In the genomic region with DNA sequence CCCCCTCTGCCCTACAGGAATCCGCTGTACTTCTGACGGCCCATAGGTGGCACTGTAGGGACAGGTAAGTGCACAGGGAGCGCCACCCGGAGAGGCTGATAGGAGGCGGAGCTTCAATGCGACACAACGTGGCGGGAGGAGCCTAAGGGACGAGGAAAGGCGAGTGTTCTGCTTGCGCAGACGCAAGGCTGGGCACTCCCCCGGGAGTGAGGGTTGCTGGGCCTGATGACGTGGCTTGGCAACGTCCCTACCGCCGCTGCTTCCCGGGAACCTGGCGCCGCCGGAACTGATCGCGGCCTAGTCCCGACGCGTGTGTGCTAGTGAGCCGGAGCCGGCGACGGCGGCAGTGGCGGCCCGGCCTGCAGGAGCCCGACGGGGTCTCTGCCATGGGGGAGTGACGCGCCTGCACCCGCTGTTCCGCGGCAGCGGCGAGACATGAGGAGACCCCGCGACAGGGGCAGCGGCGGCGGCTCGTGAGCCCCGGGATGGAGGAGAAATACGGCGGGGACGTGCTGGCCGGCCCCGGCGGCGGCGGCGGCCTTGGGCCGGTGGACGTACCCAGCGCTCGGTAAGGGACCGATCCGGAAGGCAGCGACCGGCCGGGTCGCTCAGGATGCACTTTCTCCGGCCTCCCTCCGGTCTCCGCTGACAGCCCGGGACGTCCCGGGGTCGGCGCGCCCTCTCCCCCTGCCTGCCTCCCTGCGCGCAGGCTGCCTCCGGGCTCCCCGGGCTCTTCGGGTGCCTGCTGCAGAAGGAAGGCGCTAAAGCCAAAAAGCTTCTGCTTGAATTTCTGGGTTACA, we compare ENCODE assay signal across 8 cellular contexts. TPM values are rescaled to one million over a fixed set of nuclear protein-coding genes. Genes with fewer than 3 reads are reported as not detected.
A peak's percentile ranks its signal among the peaks of the same experiment; 100 is the strongest.
DNase-seq lines count a peak whose midpoint lies in the region; ATAC-seq and TF ChIP-seq lines count a peak whose summit lies in the region.

TSS of gene SLC30A5 (plus strand) at position 244 of the 800 bp plus-strand sequence. CDS start at position 486, 242 bp downstream.

- peak within 1 kb of the TSS; percentile 90 for H3K4me3 Mint-ChIP-seq in activated T-cell treated with anti-CD3 and anti-CD28 coated beads, Interleukin-2, amount 50 U/mL, for 24 hours

- peak within 1 kb of the TSS; percentile 100 for H3K4me2 ChIP-seq in PC-9

- H3K79me2 ChIP-seq in PC-9 (ENCODE audit: low read depth) = peaks cover 42% of the 10 kb centered on the region

- POLR2A ChIA-PET in PC-9 (lab: Charles Lee; ENCODE audit: unreplicated experiment) = interaction anchor here (0.5 to 0.8 kb wide), 8 partner anchors 10 to 774 kb away, joined by 3 to 19 read pairs (median 6); partner anchors contain the start of gene CCDC125

- H3K9ac ChIP-seq in muscle layer of colon (ENCODE audit: low read length) = peak within 1 kb of the TSS; percentile 77

- intact Hi-C loops in PC-9 (cut with micrococcal nuclease; ENCODE audit: unreplicated experiment) = loop anchor here (5.0 kb wide), 1 partner anchor 238 kb away; the partner anchor contains the start of gene CCDC125

- H3K9me3 Mint-ChIP-seq in activated T-cell treated with anti-CD3 and anti-CD28 coated beads, Interleukin-2, amount 50 U/mL, for 24 hours = no peaks in the 10 kb centered on the region

- peaks cover 4% of the 10 kb centered on the region; the same call in 1 of the 2 replicates for H3F3A ChIP-seq in PC-9 (ENCODE audit: insufficient read depth, low read depth)

- no peaks in the 10 kb centered on the region for H3K9me2 ChIP-seq in PC-9 (ENCODE audit: insufficient read depth)

- DNase-seq in DMS53 (lab: John Stamatoyannopoulos, UW) (peak; percentile 100), PC-9 (peak; percentile 97 to 98), erythroblast (lab: John Stamatoyannopoulos, UW) (peak; percentile 100)
- DNase-seq in Jurkat, Clone E6-1 (ENCODE audit: low read depth, low spot score) = peak; percentile 99
- DNase-seq in activated T-cell treated with anti-CD3 and anti-CD28 coated beads, Interleukin-2, amount 50 U/mL, for 24 hours = peak; percentile 96
- DNase-seq in stimulated activated CD8-positive, alpha-beta memory T cell treated with anti-CD3 and anti-CD28 coated beads, Interleukin-7, amount 100 ng/mL, for 4 hours (ENCODE audit: low read depth in 2 of 2) = peak; percentile 97 to 99

- H3K36me3 ChIP-seq in PC-9 (ENCODE audit: low read depth) = peaks cover 4% of the 10 kb centered on the region; the same call in 1 of the 2 replicates
- no peaks in the 10 kb centered on the region for H3K36me3 ChIP-seq in muscle layer of colon (ENCODE audit: insufficient read depth, low read length)

- H2AFZ ChIP-seq in PC-9 = peak within 1 kb of the TSS; percentile 93

- peaks cover 40% of the 10 kb centered on the region for H3K36me3 Mint-ChIP-seq in activated T-cell treated with anti-CD3 and anti-CD28 coated beads, Interleukin-2, amount 50 U/mL, for 24 hours (ENCODE audit: low read depth)

- H3K9me3 ChIP-seq in PC-9 (ENCODE audit: insufficient read depth, low read depth) = no peaks in the 10 kb centered on the region
- no peaks in the 10 kb centered on the region for H3K9me3 ChIP-seq in muscle layer of colon (ENCODE audit: low read length)

- no TSS peak for BruUV-seq in PC-9 (replicated peaks; lab: Mats Ljungman, UMichigan)

- H3K27ac ChIP-seq in PC-9 (peak within 1 kb of the TSS; percentile 68), muscle layer of colon (ENCODE audit: low read depth, low read length) (peak within 1 kb of the TSS; percentile 92)

- peak within 1 kb of the TSS; percentile 95 for H3K27ac Mint-ChIP-seq in activated T-cell treated with anti-CD3 and anti-CD28 coated beads, Interleukin-2, amount 50 U/mL, for 24 hours

- H3K4me3 ChIP-seq in Jurkat, Clone E6-1 (ENCODE audit: low read length) = peak within 1 kb of the TSS; percentile 84
- H3K4me3 ChIP-seq in PC-9 = peak within 1 kb of the TSS; percentile 84
- H3K4me3 ChIP-seq in muscle layer of colon (ENCODE audit: low read depth in 1 of 2, low read length in 2 of 2) = peak within 1 kb of the TSS; percentile 54 to 79

- TF ChIP-seq POLR2A in erythroblast (IDR thresholded peaks at IDR 0.05; ENCODE audit: low read length) = peak; percentile 97

- TF ChIP-seq CTCF in PC-9 (conservative IDR thresholded peaks at IDR 0.05) = peak; percentile 91

- H3K4me1 Mint-ChIP-seq in activated T-cell treated with anti-CD3 and anti-CD28 coated beads, Interleukin-2, amount 50 U/mL, for 24 hours (ENCODE audit: low read depth) = peaks cover 35% of the 10 kb centered on the region

- CTCF ChIA-PET in PC-9 (lab: Charles Lee) = interaction anchor here (0.6 to 0.7 kb wide), 3 partner anchors 68 to 193 kb away, joined by 3 read pairs; no protein-coding TSS in a partner anchor

- H3K27me3 Mint-ChIP-seq in activated T-cell treated with anti-CD3 and anti-CD28 coated beads, Interleukin-2, amount 50 U/mL, for 24 hours = no peaks in the 10 kb centered on the region

- H3K4me1 ChIP-seq in PC-9 (replicated peaks; ENCODE audit: insufficient read depth) = peaks cover 10% of the 10 kb centered on the region
- peaks cover 10% of the 10 kb centered on the region for H3K4me1 ChIP-seq in muscle layer of colon (ENCODE audit: insufficient read depth, low read length)

- H4K20me1 ChIP-seq in PC-9 (ENCODE audit: insufficient read depth) = peaks cover 3% of the 10 kb centered on the region; the same call in 1 of the 2 replicates

- H3K27me3 ChIP-seq in PC-9 (ENCODE audit: insufficient read depth, low read depth) = no peaks in the 10 kb centered on the region
- no peaks in the 10 kb centered on the region for H3K27me3 ChIP-seq in muscle layer of colon (ENCODE audit: control insufficient read depth in 1 of 2, insufficient read depth in 2 of 2, low read length in 2 of 2)

- peak; percentile 99 for ATAC-seq in GM21576 (IDR thresholded peaks at IDR 0.05; ENCODE audit: unreplicated experiment)

RNA-seq across cellular contexts. Expression of gene SLC30A5, which starts in this region (rescaled TPM):
- polyA plus RNA-seq in Jurkat, Clone E6-1 (2012; ENCODE audit: insufficient read depth, insufficient read length) = 37.1 TPM
- 35.2 and 36.0 TPM in 2 replicates for total RNA-seq in PC-9 (2021)

Comparison
In these comparisons a context has a peak if more than half of its experiments do, and no peak if none do; other contexts are left out.
1. Peak in every context shown above with its lines: DNase-seq, ATAC-seq, H3K4me3 ChIP-seq and H3K27ac ChIP-seq.